ENCODE assay signal across 12 cellular contexts in the genomic region with DNA sequence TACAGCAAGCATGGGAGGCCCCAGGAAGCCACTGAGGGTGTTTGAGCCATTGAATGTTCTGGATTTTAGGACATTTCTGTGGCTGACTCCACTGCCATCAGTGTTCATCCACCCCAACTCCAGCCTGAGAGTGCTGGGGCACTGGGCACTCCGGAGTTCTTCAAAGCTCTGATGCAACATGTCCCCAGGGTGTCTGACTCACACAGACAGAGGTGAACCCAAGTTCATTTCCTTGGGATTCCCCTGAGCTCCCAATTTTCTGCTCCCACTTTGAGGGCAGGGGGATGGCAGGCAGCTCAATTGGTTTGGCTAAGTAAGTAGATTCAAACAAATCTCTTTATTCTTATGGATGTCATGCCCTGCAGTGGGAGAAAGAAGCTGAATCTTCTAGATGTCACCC. TPM values are rescaled to one million over a fixed set of nuclear protein-coding genes. Genes with fewer than 3 reads are reported as not detected.
A peak's percentile ranks its signal among the peaks of the same experiment; 100 is the strongest.
DNase-seq lines count a peak whose midpoint lies in the region; ATAC-seq, FAIRE-seq and TF ChIP-seq lines count a peak whose summit lies in the region.
"Had no signal": no experiment of that assay in that cellular context is flagged by ENCODE, and none has a peak within 500 bp of the region (broad histone marks: within the 10 kb centered on the region; RNA-seq: fewer than 3 reads in every experiment).

No MANE protein-coding gene starts in this region.

- H4K20me1 ChIP-seq in fibroblast of lung (ENCODE audit: control insufficient read depth, extremely low read depth, insufficient read depth, low read length): no peaks in the 10 kb centered on the region

- H3K4me3 ChIP-seq in fibroblast of lung (replicated peaks in 1 of 4; ENCODE audit: control extremely low read depth in 1 of 4, insufficient read depth in 1 of 4, low read depth in 3 of 4, low read length in 4 of 4): no peak overlapping the region
- no peak overlapping the region for H3K4me3 ChIP-seq in psoas muscle
- H3K4me3 ChIP-seq: colonic mucosa had no signal

- H3K27me3 ChIP-seq in fibroblast of lung (ENCODE audit: control insufficient read depth, insufficient read depth, low read length): no peaks in the 10 kb centered on the region
- peaks cover 0 to 11% (median 1%) of the 10 kb centered on the region in 3 donors for H3K27me3 ChIP-seq in psoas muscle (ENCODE audit: insufficient read depth in 3 of 3, low read length in 2 of 3)
- H3K27me3 ChIP-seq: colonic mucosa had no signal

- H3K4me3 Mint-ChIP-seq in activated CD8-positive, alpha-beta T cell treated with anti-CD3 and anti-CD28 coated beads, Interleukin-2, amount 10 ng/mL, durations not matched to agents 7 days and 5 days: no peak overlapping the region
- H3K4me3 Mint-ChIP-seq: activated CD4-positive, alpha-beta memory T cell treated with anti-CD3 and anti-CD28 coated beads for 36 hours had no signal

- TF ChIP-seq CTCF in fibroblast of lung (conservative IDR thresholded peaks at IDR 0.05 in 1 of 2, IDR thresholded peaks at IDR 0.05 in 1 of 2; ENCODE audit: low read depth in 1 of 2, low read length in 2 of 2): no peak
- TF ChIP-seq CTCF in psoas muscle (IDR thresholded peaks at IDR 0.05): no peak

- H3K27me3 Mint-ChIP-seq in activated CD8-positive, alpha-beta T cell treated with anti-CD3 and anti-CD28 coated beads, Interleukin-2, amount 10 ng/mL, durations not matched to agents 7 days and 5 days (ENCODE audit: low read depth): peaks cover 4% of the 10 kb centered on the region

- POLR2A ChIA-PET in activated CD8-positive, alpha-beta T cell treated with anti-CD3 and anti-CD28 coated beads, Interleukin-2, amount 10 ng/mL, durations not matched to agents 7 days and 5 days (lab: Charles Lee): no interaction called here

- intact Hi-C loops in psoas muscle (cut with DNase I): no loop called here

- H3K9me3 ChIP-seq in fibroblast of lung (ENCODE audit: control insufficient read depth, insufficient read depth, low read depth, low read length) (no peaks in the 10 kb centered on the region), psoas muscle (no peaks in the 10 kb centered on the region)
- H3K9me3 ChIP-seq: colonic mucosa had no signal

- no peaks in the 10 kb centered on the region for H3K79me2 ChIP-seq in fibroblast of lung (ENCODE audit: control insufficient read depth, insufficient read depth, low read length)

- no peaks in the 10 kb centered on the region for H3K36me3 Mint-ChIP-seq in activated CD8-positive, alpha-beta T cell treated with anti-CD3 and anti-CD28 coated beads, Interleukin-2, amount 10 ng/mL, durations not matched to agents 7 days and 5 days (ENCODE audit: low read depth)
- H3K36me3 Mint-ChIP-seq: activated CD4-positive, alpha-beta memory T cell treated with anti-CD3 and anti-CD28 coated beads for 36 hours had no signal

- FAIRE-seq in RCC 7860 (lab: Jason Lieb, UNC): peak; percentile 70

- CTCF ChIA-PET in activated CD8-positive, alpha-beta T cell treated with anti-CD3 and anti-CD28 coated beads, Interleukin-2, amount 10 ng/mL, durations not matched to agents 7 days and 5 days (lab: Charles Lee): interaction anchor here (0.7 to 1.1 kb wide), 2 partner anchors 107 to 120 kb away, joined by 3 read pairs; no protein-coding TSS in a partner anchor

- peak; percentile 88 for DNase-seq in GM03348 (ENCODE audit: low spot score)
- DNase-seq in RCC 7860 (ENCODE audit: low spot score): peak; percentile 46
- DNase-seq in fibroblast of lung (ENCODE audit: low read depth in 2 of 2): peak; percentile 61 to 79
- peak; percentile 63 to 77 for DNase-seq in psoas muscle
- DNase-seq in activated CD8-positive, alpha-beta T cell treated with anti-CD3 and anti-CD28 coated beads, Interleukin-2, amount 10 ng/mL, durations not matched to agents 7 days and 5 days: no peak
- DNase-seq in NCI-H526 treated with DMSO at 0.1 percent for 48 hours (lab: John Stamatoyannopoulos, UW): no peak
- no peak for DNase-seq in activated T-cell treated with anti-CD3 and anti-CD28 coated beads, Interleukin-2, amount 50 U/mL, for 1 hour
- DNase-seq: activated CD4-positive, alpha-beta memory T cell treated with anti-CD3 and anti-CD28 coated beads for 36 hours; colonic mucosa; NCI-H526 had no signal

- H3K27ac ChIP-seq in fibroblast of lung (ENCODE audit: insufficient read depth, low read length): no peak overlapping the region
- H3K27ac ChIP-seq in psoas muscle: no peak overlapping the region
- H3K27ac ChIP-seq: colonic mucosa had no signal

- no peaks in the 10 kb centered on the region for H3K9me3 Mint-ChIP-seq in activated CD8-positive, alpha-beta T cell treated with anti-CD3 and anti-CD28 coated beads, Interleukin-2, amount 10 ng/mL, durations not matched to agents 7 days and 5 days (ENCODE audit: insufficient read depth)
- H3K9me3 Mint-ChIP-seq: activated CD4-positive, alpha-beta memory T cell treated with anti-CD3 and anti-CD28 coated beads for 36 hours had no signal

- peak overlapping the region; percentile 54 for H3K4me2 ChIP-seq in fibroblast of lung (ENCODE audit: extremely low read depth, insufficient read depth, low read length)

- 17 to 30% (median 25%) methylated on average over 1 of the region's 1 CpG for WGBS in psoas muscle, 3 donors

- peaks cover 9% of the 10 kb centered on the region for H3K4me1 Mint-ChIP-seq in activated CD8-positive, alpha-beta T cell treated with anti-CD3 and anti-CD28 coated beads, Interleukin-2, amount 10 ng/mL, durations not matched to agents 7 days and 5 days (ENCODE audit: low read depth)

- no peak overlapping the region for H2AFZ ChIP-seq in fibroblast of lung (ENCODE audit: low read length)

- H3K9ac ChIP-seq in fibroblast of lung (ENCODE audit: insufficient read depth, low read length): no peak overlapping the region

- no peaks in the 10 kb centered on the region for H3K36me3 ChIP-seq in fibroblast of lung (ENCODE audit: control insufficient read depth, insufficient read depth, low read length)
- H3K36me3 ChIP-seq in psoas muscle (ENCODE audit: insufficient read depth in 1 of 2, low read depth in 1 of 2): no peaks in the 10 kb centered on the region
- H3K36me3 ChIP-seq: colonic mucosa had no signal

- H3K4me1 ChIP-seq in fibroblast of lung (ENCODE audit: control insufficient read depth, extremely low read depth, insufficient read depth, low read length): peaks cover 17% of the 10 kb centered on the region
- peaks cover 2% of the 10 kb centered on the region for H3K4me1 ChIP-seq in psoas muscle

- no peak overlapping the region for H3K27ac Mint-ChIP-seq in activated CD8-positive, alpha-beta T cell treated with anti-CD3 and anti-CD28 coated beads, Interleukin-2, amount 10 ng/mL, durations not matched to agents 7 days and 5 days
- H3K27ac Mint-ChIP-seq: activated CD4-positive, alpha-beta memory T cell treated with anti-CD3 and anti-CD28 coated beads for 36 hours had no signal

- ATAC-seq in psoas muscle: peak in 3 of 4 donors; percentile 60 to 79 (median 65)
- ATAC-seq in activated CD8-positive, alpha-beta T cell treated with anti-CD3 and anti-CD28 coated beads, Interleukin-2, amount 10 ng/mL, durations not matched to agents 7 days and 5 days: no peak
- no peak for ATAC-seq in GM18909 (IDR thresholded peaks at IDR 0.05; ENCODE audit: poor library complexity, unreplicated experiment)

RNA-seq across cellular contexts. Expression of gene STRA6, which starts 2.2 kb away (rescaled TPM):
- total RNA-seq in fibroblast of lung (0.17 TPM in 1 of 2 replicates, not detected in the other), psoas muscle (not detected)
- polyA plus RNA-seq in fibroblast of lung (0.02 TPM in 1 of 2 replicates, not detected in the other), psoas muscle (under 1 TPM in 1 of 3 donors, not detected in 2; 0.05 TPM)
- polyA plus RNA-seq in fibroblast of lung (2012): not detected in 2 replicates
- polyA minus RNA-seq in fibroblast of lung (ENCODE audit: low replicate concordance): 4.4 TPM in 1 of 2 replicates, not detected in the other
- not detected for total RNA-seq in activated CD8-positive, alpha-beta T cell treated with anti-CD3 and anti-CD28 coated beads, Interleukin-2, amount 10 ng/mL, durations not matched to agents 7 days and 5 days
- total RNA-seq: activated CD4-positive, alpha-beta memory T cell treated with anti-CD3 and anti-CD28 coated beads for 36 hours; colonic mucosa had no signal

RNA-seq across cellular contexts. Expression of gene ISLR, which starts 26.9 kb away (rescaled TPM):
- total RNA-seq in fibroblast of lung (14.0 and 17.7 TPM in 2 replicates), psoas muscle (10 to 100 TPM in 2 of 4 donors, 1 to 10 TPM in 2; 2.6 to 18.0 (median 7.8) TPM)
- polyA plus RNA-seq in fibroblast of lung (17.3 and 34.0 TPM in 2 replicates), psoas muscle (1 to 10 TPM; 2.6 to 4.1 (median 4.1) TPM)
- polyA plus RNA-seq in fibroblast of lung (2012): 19.6 and 41.4 TPM in 2 replicates
- polyA minus RNA-seq in fibroblast of lung (ENCODE audit: low replicate concordance): 8.6 and 22.7 TPM in 2 replicates
- not detected for total RNA-seq in activated CD8-positive, alpha-beta T cell treated with anti-CD3 and anti-CD28 coated beads, Interleukin-2, amount 10 ng/mL, durations not matched to agents 7 days and 5 days
- total RNA-seq: activated CD4-positive, alpha-beta memory T cell treated with anti-CD3 and anti-CD28 coated beads for 36 hours had no signal

RNA-seq across cellular contexts. Expression of gene CCDC33, which starts 35.7 kb away (rescaled TPM):
- total RNA-seq in fibroblast of lung (not detected in 2 replicates), psoas muscle (not detected)
- polyA plus RNA-seq in fibroblast of lung (not detected in 2 replicates), psoas muscle (under 1 TPM in 2 of 3 donors, not detected in 1; 0.01 to 0.03 TPM)
- polyA plus RNA-seq in fibroblast of lung (2012): not detected in 2 replicates
- not detected in 2 replicates for polyA minus RNA-seq in fibroblast of lung (ENCODE audit: low replicate concordance)
- total RNA-seq in activated CD8-positive, alpha-beta T cell treated with anti-CD3 and anti-CD28 coated beads, Interleukin-2, amount 10 ng/mL, durations not matched to agents 7 days and 5 days: not detected
- total RNA-seq: activated CD4-positive, alpha-beta memory T cell treated with anti-CD3 and anti-CD28 coated beads for 36 hours; lower leg skin had no signal

Comparison
In these comparisons a context has a peak if more than half of its experiments do, and no peak if none do; other contexts are left out.
1. DNase-seq: peak in GM03348 (single experiment), RCC 7860 (single experiment), fibroblast of lung (2 of 2) and psoas muscle (2 of 2); none in activated CD8-positive, alpha-beta T cell treated with anti-CD3 and anti-CD28 coated beads, Interleukin-2, amount 10 ng/mL, durations not matched to agents 7 days and 5 days (single experiment), NCI-H526 treated with DMSO at 0.1 percent for 48 hours (single experiment) and activated T-cell treated with anti-CD3 and anti-CD28 coated beads, Interleukin-2, amount 50 U/mL, for 1 hour (single experiment).
2. ATAC-seq: peak in psoas muscle (3 of 4); none in activated CD8-positive, alpha-beta T cell treated with anti-CD3 and anti-CD28 coated beads, Interleukin-2, amount 10 ng/mL, durations not matched to agents 7 days and 5 days (single experiment) and GM18909 (single experiment).